Comparison of ENCODE assay signal across 15 cellular contexts in the genomic region with DNA sequence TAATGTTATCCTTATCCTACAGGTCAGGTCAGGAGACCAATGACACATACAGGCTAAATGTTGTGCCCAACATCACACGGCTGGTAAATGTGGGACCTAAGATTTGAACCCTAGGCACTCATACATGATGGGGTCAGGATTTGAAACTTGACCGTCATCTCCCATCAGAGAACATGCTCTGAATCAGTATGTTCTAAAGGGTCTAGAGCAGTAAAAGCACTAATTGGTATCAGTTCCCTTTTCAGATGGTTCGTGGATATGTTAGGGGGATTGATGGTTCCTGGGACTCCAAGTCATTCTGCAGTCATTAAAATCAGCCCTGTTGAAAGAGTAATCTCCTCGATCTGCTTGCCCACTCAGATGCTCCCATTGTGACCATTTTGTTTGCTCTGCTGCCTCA.
DNase-seq lines count a peak whose midpoint lies in the region; ATAC-seq and TF ChIP-seq lines count a peak whose summit lies in the region.
"Had no signal": no experiment of that assay in that cellular context is flagged by ENCODE, and none has a peak within 500 bp of the region (broad histone marks: within the 10 kb centered on the region; RNA-seq: fewer than 3 reads in every experiment).

No MANE protein-coding gene starts in this region.

- no peaks in the 10 kb centered on the region for H4K20me1 ChIP-seq in neural progenitor cell (ENCODE audit: low read depth)

- ATAC-seq in GM21786 (IDR thresholded peaks at IDR 0.05; ENCODE audit: unreplicated experiment) = peak; percentile 66
- peak; percentile 44 for ATAC-seq in HG03520 (IDR thresholded peaks at IDR 0.05; ENCODE audit: unreplicated experiment)
- peak; percentile 75 for ATAC-seq in stimulated activated memory B cell treated with anti-CD40 and anti-IgM and Interleukin-4, amounts not matched to agents 10 μg/mL and 1 μg/mL and 100 μg/mL, for 72 hours

- H3K27ac ChIP-seq in neural progenitor cell (no peak overlapping the region), breast epithelium (no peak overlapping the region)
- H3K27ac ChIP-seq: 22Rv1, left ventricle myocardium inferior had no signal

- H3K4me3 Mint-ChIP-seq in stimulated activated memory B cell treated with anti-CD40 and anti-IgM and Interleukin-4, amounts not matched to agents 10 μg/mL and 1 μg/mL and 100 μg/mL, for 72 hours = no peak overlapping the region
- H3K4me3 Mint-ChIP-seq in neural progenitor cell = no peak overlapping the region
- H3K4me3 Mint-ChIP-seq: stimulated activated naive CD8-positive, alpha-beta T cell treated with anti-CD3 and anti-CD28 coated beads, Interleukin-15, Interleukin-2, amounts not matched to agents 100 ng/mL and 50 ng/mL, for 24 hours had no signal

- H3K9ac ChIP-seq in neural progenitor cell = no peak overlapping the region

- H3K79me2 ChIP-seq in neural progenitor cell (ENCODE audit: low read depth) = no peaks in the 10 kb centered on the region

- H3K27me3 ChIP-seq in neural progenitor cell (no peaks in the 10 kb centered on the region), breast epithelium (no peaks in the 10 kb centered on the region)

- intact Hi-C loops in breast epithelium (cut with DNase I; ENCODE audit: low total_unique reads) = loop anchor here (5.0 kb wide), 1 partner anchor 136 kb away; no protein-coding TSS in a partner anchor

- peaks cover 10% of the 10 kb centered on the region for H3K36me3 Mint-ChIP-seq in stimulated activated memory B cell treated with anti-CD40 and anti-IgM and Interleukin-4, amounts not matched to agents 10 μg/mL and 1 μg/mL and 100 μg/mL, for 72 hours
- no peaks in the 10 kb centered on the region for H3K36me3 Mint-ChIP-seq in neural progenitor cell

- no peak overlapping the region for H2AFZ ChIP-seq in neural progenitor cell (replicated peaks)

- H3K4me1 ChIP-seq in neural progenitor cell = no peaks in the 10 kb centered on the region
- peaks cover 9 to 19% of the 10 kb centered on the region in 2 donors for H3K4me1 ChIP-seq in breast epithelium

- no peak overlapping the region for H3K4me2 ChIP-seq in neural progenitor cell

- no peaks in the 10 kb centered on the region for H3F3A ChIP-seq in neural progenitor cell (ENCODE audit: low read depth)

- H3K4me3 ChIP-seq in neural progenitor cell (no peak overlapping the region), breast epithelium (no peak overlapping the region)
- H3K4me3 ChIP-seq: left ventricle myocardium inferior had no signal

- peak; percentile 8 for DNase-seq in SIG-M5 treated with dmso at 0.1 percent for 504 hours (lab: John Stamatoyannopoulos, UW; ENCODE audit: unreplicated experiment)
- no peak for DNase-seq in SIG-M5 (lab: John Stamatoyannopoulos, UW)
- DNase-seq in neural progenitor cell (ENCODE audit: low spot score) = no peak
- DNase-seq in NCI-H1436 (lab: John Stamatoyannopoulos, UW) = no peak
- DNase-seq in breast epithelium (ENCODE audit: low spot score in 2 of 2) = no peak
- DNase-seq: amniotic stem cell; DMS153; effector memory CD4-positive, alpha-beta T cell; Karpas-422; left ventricle myocardium inferior had no signal

- TF ChIP-seq CTCF in neural progenitor cell (IDR thresholded peaks at IDR 0.05) (no peak), breast epithelium (IDR thresholded peaks at IDR 0.05) (no peak)

- no peaks in the 10 kb centered on the region for H3K27me3 Mint-ChIP-seq in stimulated activated memory B cell treated with anti-CD40 and anti-IgM and Interleukin-4, amounts not matched to agents 10 μg/mL and 1 μg/mL and 100 μg/mL, for 72 hours
- H3K27me3 Mint-ChIP-seq in neural progenitor cell (ENCODE audit: insufficient read depth, low read depth) = peaks cover 6% of the 10 kb centered on the region
- H3K27me3 Mint-ChIP-seq: stimulated activated naive CD8-positive, alpha-beta T cell treated with anti-CD3 and anti-CD28 coated beads, Interleukin-15, Interleukin-2, amounts not matched to agents 100 ng/mL and 50 ng/mL, for 24 hours had no signal

- no peak for TF ChIP-seq POLR2A in breast epithelium (IDR thresholded peaks at IDR 0.05)

- no peaks in the 10 kb centered on the region for H3K36me3 ChIP-seq in neural progenitor cell
- no peaks in the 10 kb centered on the region for H3K36me3 ChIP-seq in breast epithelium
- H3K36me3 ChIP-seq: left ventricle myocardium inferior had no signal

- no peaks in the 10 kb centered on the region for H3K9me3 ChIP-seq in neural progenitor cell (ENCODE audit: low read depth)
- no peaks in the 10 kb centered on the region for H3K9me3 ChIP-seq in breast epithelium
- H3K9me3 ChIP-seq: left ventricle myocardium inferior had no signal

- peaks cover 56% of the 10 kb centered on the region for H3K4me1 Mint-ChIP-seq in stimulated activated memory B cell treated with anti-CD40 and anti-IgM and Interleukin-4, amounts not matched to agents 10 μg/mL and 1 μg/mL and 100 μg/mL, for 72 hours
- H3K4me1 Mint-ChIP-seq in neural progenitor cell = peaks cover 19% of the 10 kb centered on the region

- H3K27ac Mint-ChIP-seq in stimulated activated memory B cell treated with anti-CD40 and anti-IgM and Interleukin-4, amounts not matched to agents 10 μg/mL and 1 μg/mL and 100 μg/mL, for 72 hours = no peak overlapping the region
- H3K27ac Mint-ChIP-seq in neural progenitor cell = no peak overlapping the region
- H3K27ac Mint-ChIP-seq: stimulated activated naive CD8-positive, alpha-beta T cell treated with anti-CD3 and anti-CD28 coated beads, Interleukin-15, Interleukin-2, amounts not matched to agents 100 ng/mL and 50 ng/mL, for 24 hours had no signal

- no peaks in the 10 kb centered on the region for H3K9me3 Mint-ChIP-seq in stimulated activated memory B cell treated with anti-CD40 and anti-IgM and Interleukin-4, amounts not matched to agents 10 μg/mL and 1 μg/mL and 100 μg/mL, for 72 hours
- H3K9me3 Mint-ChIP-seq in neural progenitor cell = no peaks in the 10 kb centered on the region
- H3K9me3 Mint-ChIP-seq: stimulated activated naive CD8-positive, alpha-beta T cell treated with anti-CD3 and anti-CD28 coated beads, Interleukin-15, Interleukin-2, amounts not matched to agents 100 ng/mL and 50 ng/mL, for 24 hours had no signal
